In genomic region chr12:132558861-132559623, GRCh38 we compare ENCODE assay signal across 9 cellular contexts. TPM values are rescaled to one million over a fixed set of nuclear protein-coding genes. Genes with fewer than 3 reads are reported as not detected.
DNase-seq lines count a peak whose midpoint lies in the region; ATAC-seq and TF ChIP-seq lines count a peak whose summit lies in the region.
"Had no signal": no experiment of that assay in that cellular context is flagged by ENCODE, and none has a peak within 500 bp of the region (broad histone marks: within the 10 kb centered on the region; RNA-seq: fewer than 3 reads in every experiment).

No MANE protein-coding gene starts in this region.

- H3K27ac ChIP-seq in left ventricle myocardium inferior (replicated peaks) (no peak overlapping the region), upper lobe of right lung (no peak overlapping the region)

- no peak for DNase-seq in left ventricle myocardium inferior
- DNase-seq in Right ventricle myocardium superior: no peak
- no peak for DNase-seq in activated T-helper 1 cell treated with anti-CD3 and anti-CD28 coated beads, Interleukin-12 subunit alpha, Interleukin-12 subunit beta, Interleukin-2, Interleukin-4 antibody, amounts not matched to agents 30 ng/mL and 10 ng/mL and 1 ng/mL, durations not matched to agents 14 hours and 24 hours and 36 hours (ENCODE audit: low spot score)
- peak; percentile 80 for DNase-seq in left kidney (ENCODE audit: low read depth, low spot score)
- no peak for DNase-seq in upper lobe of right lung
- no peak for DNase-seq in NCI-H446 treated with DMSO at 0.1 percent for 48 hours (lab: John Stamatoyannopoulos, UW)
- DNase-seq in head of caudate nucleus: no peak

- H3K4me1 Mint-ChIP-seq in activated T-helper 1 cell treated with anti-CD3 and anti-CD28 coated beads, Interleukin-12 subunit alpha, Interleukin-12 subunit beta, Interleukin-2, Interleukin-4 antibody, amounts not matched to agents 30 ng/mL and 10 ng/mL and 1 ng/mL, durations not matched to agents 14 hours and 24 hours and 36 hours (ENCODE audit: low read depth): peaks cover 8% of the 10 kb centered on the region

- H3K27me3 Mint-ChIP-seq in activated T-helper 1 cell treated with anti-CD3 and anti-CD28 coated beads, Interleukin-12 subunit alpha, Interleukin-12 subunit beta, Interleukin-2, Interleukin-4 antibody, amounts not matched to agents 30 ng/mL and 10 ng/mL and 1 ng/mL, durations not matched to agents 14 hours and 24 hours and 36 hours (ENCODE audit: insufficient read depth): peaks cover 5% of the 10 kb centered on the region

- H3K4me1 ChIP-seq in left ventricle myocardium inferior: peaks cover 28% of the 10 kb centered on the region
- H3K4me1 ChIP-seq in upper lobe of right lung: peaks cover 9% of the 10 kb centered on the region

- H3K4me3 Mint-ChIP-seq in activated T-helper 1 cell treated with anti-CD3 and anti-CD28 coated beads, Interleukin-12 subunit alpha, Interleukin-12 subunit beta, Interleukin-2, Interleukin-4 antibody, amounts not matched to agents 30 ng/mL and 10 ng/mL and 1 ng/mL, durations not matched to agents 14 hours and 24 hours and 36 hours: peak overlapping the region; percentile 77

- H3K36me3 ChIP-seq in left ventricle myocardium inferior (peaks cover 3% of the 10 kb centered on the region), upper lobe of right lung (no peaks in the 10 kb centered on the region)

- H3K27me3 ChIP-seq in left ventricle myocardium inferior (ENCODE audit: low read depth) (no peaks in the 10 kb centered on the region), upper lobe of right lung (no peaks in the 10 kb centered on the region)

- H3K9me3 Mint-ChIP-seq in activated T-helper 1 cell treated with anti-CD3 and anti-CD28 coated beads, Interleukin-12 subunit alpha, Interleukin-12 subunit beta, Interleukin-2, Interleukin-4 antibody, amounts not matched to agents 30 ng/mL and 10 ng/mL and 1 ng/mL, durations not matched to agents 14 hours and 24 hours and 36 hours: no peaks in the 10 kb centered on the region

- H3K27ac Mint-ChIP-seq in activated T-helper 1 cell treated with anti-CD3 and anti-CD28 coated beads, Interleukin-12 subunit alpha, Interleukin-12 subunit beta, Interleukin-2, Interleukin-4 antibody, amounts not matched to agents 30 ng/mL and 10 ng/mL and 1 ng/mL, durations not matched to agents 14 hours and 24 hours and 36 hours: no peak overlapping the region

- H3K4me3 ChIP-seq in left ventricle myocardium inferior (peak overlapping the region; percentile 73), upper lobe of right lung (peak overlapping the region; percentile 60)

- ATAC-seq in Right ventricle myocardium superior (ENCODE audit: poor library complexity) (no peak), upper lobe of right lung (no peak), GM18498 (IDR thresholded peaks at IDR 0.05; ENCODE audit: unreplicated experiment) (no peak)

- no peak for TF ChIP-seq CTCF in left ventricle myocardium inferior (IDR thresholded peaks at IDR 0.05; ENCODE audit: borderline replicate concordance)
- no peak for TF ChIP-seq CTCF in upper lobe of right lung (IDR thresholded peaks at IDR 0.05)

- no peaks in the 10 kb centered on the region for H3K9me3 ChIP-seq in left ventricle myocardium inferior (replicated peaks)
- H3K9me3 ChIP-seq in upper lobe of right lung: no peaks in the 10 kb centered on the region

- intact Hi-C loops in left ventricle myocardium inferior (cut with micrococcal nuclease) (no loop called here), Right ventricle myocardium superior (cut with DNase I) (no loop called here), upper lobe of right lung (cut with DNase I) (no loop called here), head of caudate nucleus (cut with DNase I) (no loop called here)
- intact Hi-C loops in activated T-helper 1 cell treated with anti-CD3 and anti-CD28 coated beads, Interleukin-12 subunit alpha, Interleukin-12 subunit beta, Interleukin-2, Interleukin-4 antibody, amounts not matched to agents 30 ng/mL and 10 ng/mL and 1 ng/mL, durations not matched to agents 14 hours and 24 hours and 36 hours (cut with micrococcal nuclease): no loop called here

- H3K36me3 Mint-ChIP-seq in activated T-helper 1 cell treated with anti-CD3 and anti-CD28 coated beads, Interleukin-12 subunit alpha, Interleukin-12 subunit beta, Interleukin-2, Interleukin-4 antibody, amounts not matched to agents 30 ng/mL and 10 ng/mL and 1 ng/mL, durations not matched to agents 14 hours and 24 hours and 36 hours (ENCODE audit: low read depth): no peaks in the 10 kb centered on the region

RNA-seq across cellular contexts. Expression of gene LRCOL1, which starts 51.3 kb away (rescaled TPM):
- total RNA-seq in left ventricle myocardium inferior (not detected), Right ventricle myocardium superior (not detected), upper lobe of right lung (1.8 TPM)
- not detected in 2 replicates for total RNA-seq in activated T-helper 1 cell treated with anti-CD3 and anti-CD28 coated beads, Interleukin-12 subunit alpha, Interleukin-12 subunit beta, Interleukin-2, Interleukin-4 antibody, amounts not matched to agents 30 ng/mL and 10 ng/mL and 1 ng/mL, durations not matched to agents 14 hours and 24 hours and 36 hours

RNA-seq across cellular contexts. Expression of gene P2RX2, which starts 59.5 kb away (rescaled TPM):
- total RNA-seq in left ventricle myocardium inferior (not detected), Right ventricle myocardium superior (not detected), upper lobe of right lung (0.55 TPM)
- not detected in 2 replicates for total RNA-seq in activated T-helper 1 cell treated with anti-CD3 and anti-CD28 coated beads, Interleukin-12 subunit alpha, Interleukin-12 subunit beta, Interleukin-2, Interleukin-4 antibody, amounts not matched to agents 30 ng/mL and 10 ng/mL and 1 ng/mL, durations not matched to agents 14 hours and 24 hours and 36 hours
- total RNA-seq: dermis microvascular lymphatic vessel endothelial cell had no signal
